Comparison of ENCODE assay signal across 35 cellular contexts in genomic region chr20:22216984-22217383, GRCh38.
"Had no signal": no experiment of that assay in that cellular context is flagged by ENCODE, and none has a peak within 500 bp of the region (broad histone marks: within the 10 kb centered on the region; RNA-seq: fewer than 3 reads in every experiment).

No MANE protein-coding gene starts in this region.

- H3K4me1 Mint-ChIP-seq: activated CD4-positive, alpha-beta memory T cell treated with anti-CD3 and anti-CD28 coated beads, Interleukin-2, amount 10 ng/mL, durations not matched to agents 7 days and 5 days; activated CD4-positive, alpha-beta T cell treated with anti-CD3 and anti-CD28 coated beads for 36 hours; activated CD4-positive, alpha-beta T cell treated with anti-CD3 and anti-CD28 coated beads, Interleukin-2, amount 10 ng/mL, durations not matched to agents 7 days and 5 days; activated CD8-positive, alpha-beta memory T cell treated with anti-CD3 and anti-CD28 coated beads, Interleukin-2, amount 10 ng/mL, durations not matched to agents 7 days and 5 days; activated naive CD8-positive, alpha-beta T cell treated with anti-CD3 and anti-CD28 coated beads for 36 hours had no signal

- H3K36me3 Mint-ChIP-seq: activated CD8-positive, alpha-beta memory T cell treated with anti-CD3 and anti-CD28 coated beads, Interleukin-2, amount 10 ng/mL, durations not matched to agents 7 days and 5 days; activated naive CD4-positive, alpha-beta T cell treated with anti-CD3 and anti-CD28 coated beads, Interleukin-2, amount 50 U/mL, for 72 hours; activated naive CD8-positive, alpha-beta T cell treated with anti-CD3 and anti-CD28 coated beads for 36 hours had no signal

- H3K27ac ChIP-seq: adrenal gland, body of pancreas, brain microvascular endothelial cell, breast epithelium, VCaP had no signal

- DNase-seq: activated CD4-positive, alpha-beta memory T cell treated with anti-CD3 and anti-CD28 coated beads, Interleukin-2, amount 10 ng/mL, durations not matched to agents 7 days and 5 days; activated CD4-positive, alpha-beta T cell treated with anti-CD3 and anti-CD28 coated beads for 1 hour; activated CD4-positive, alpha-beta T cell treated with anti-CD3 and anti-CD28 coated beads for 36 hours; activated CD4-positive, alpha-beta T cell treated with anti-CD3 and anti-CD28 coated beads for 48 hours; activated CD4-positive, alpha-beta T cell treated with anti-CD3 and anti-CD28 coated beads, Interleukin-2, amount 10 ng/mL, durations not matched to agents 7 days and 5 days; activated CD4-positive, alpha-beta T cell treated with anti-CD3 and anti-CD28 coated beads, Interleukin-2, amount 50 U/mL, for 48 hours; activated CD4-positive, CD25-positive, alpha-beta regulatory T cell; activated CD8-positive, alpha-beta memory T cell treated with anti-CD3 and anti-CD28 coated beads for 24 hours; activated CD8-positive, alpha-beta memory T cell treated with anti-CD3 and anti-CD28 coated beads, Interleukin-2, amount 10 ng/mL, durations not matched to agents 7 days and 5 days; activated CD8-positive, alpha-beta memory T cell treated with anti-CD3 and anti-CD28 coated beads, Interleukin-2, amount 50 U/mL, for 48 hours; activated CD8-positive, alpha-beta T cell treated with anti-CD3 and anti-CD28 coated beads, Interleukin-2, amount 10 ng/mL, durations not matched to agents 7 days and 5 days; activated effector memory CD4-positive, alpha-beta T cell treated with anti-CD3 and anti-CD28 coated beads, Interleukin-2, amount 50 U/mL, for 16 hours; activated gamma-delta T cell treated with Interleukin-2 at 50 U/mL for 16 hours; activated naive CD4-positive, alpha-beta T cell; activated naive CD4-positive, alpha-beta T cell treated with anti-CD3 and anti-CD28 coated beads for 36 hours; activated naive CD4-positive, alpha-beta T cell treated with anti-CD3 and anti-CD28 coated beads, Interleukin-2, amount 50 U/mL, for 16 hours; activated naive CD8-positive, alpha-beta T cell treated with anti-CD3 and anti-CD28 coated beads for 36 hours; activated T-cell treated with anti-CD3 and anti-CD28 coated beads, Interleukin-2, amount 50 U/mL, for 24 hours; activated T-cell treated with anti-CD3 and anti-CD28 coated beads, Interleukin-2, amount 50 U/mL, for 48 hours; adrenal gland; amniotic stem cell; aorta; body of pancreas; brain microvascular endothelial cell; central memory CD4-positive, alpha-beta T cell; T-helper 1 cell; T-helper 2 cell; T-helper 9 cell had no signal

- H3K27me3 Mint-ChIP-seq: activated CD4-positive, alpha-beta memory T cell treated with anti-CD3 and anti-CD28 coated beads, Interleukin-2, amount 10 ng/mL, durations not matched to agents 7 days and 5 days; activated CD4-positive, alpha-beta T cell treated with anti-CD3 and anti-CD28 coated beads for 36 hours; activated CD4-positive, alpha-beta T cell treated with anti-CD3 and anti-CD28 coated beads, Interleukin-2, amount 10 ng/mL, durations not matched to agents 7 days and 5 days; activated CD8-positive, alpha-beta memory T cell treated with anti-CD3 and anti-CD28 coated beads, Interleukin-2, amount 10 ng/mL, durations not matched to agents 7 days and 5 days; activated T-cell treated with anti-CD3 and anti-CD28 coated beads, Interleukin-2, amount 50 U/mL, for 24 hours had no signal

- H3K9me3 Mint-ChIP-seq: activated CD4-positive, alpha-beta T cell treated with anti-CD3 and anti-CD28 coated beads, Interleukin-2, amount 10 ng/mL, durations not matched to agents 7 days and 5 days; activated naive CD4-positive, alpha-beta T cell treated with anti-CD3 and anti-CD28 coated beads for 36 hours; activated naive CD8-positive, alpha-beta T cell treated with anti-CD3 and anti-CD28 coated beads for 36 hours; T-helper 1 cell treated with Interleukin-12 subunit alpha and Interleukin-12 subunit beta and Interleukin-4 antibody, amounts not matched to agents 30 μg/mL and 1 μg/mL, for 36 hours; T-helper 2 cell treated with Interferon-gamma antibody and Interleukin-4, amounts not matched to agents 5 μg/mL and 100 μg/mL, for 36 hours had no signal

- H3K4me1 ChIP-seq: adrenal gland, body of pancreas, breast epithelium had no signal

- H3K27me3 ChIP-seq: body of pancreas, brain microvascular endothelial cell had no signal

- H3K4me3 Mint-ChIP-seq: activated CD4-positive, alpha-beta memory T cell treated with anti-CD3 and anti-CD28 coated beads, Interleukin-2, amount 10 ng/mL, durations not matched to agents 7 days and 5 days; activated CD4-positive, alpha-beta T cell treated with anti-CD3 and anti-CD28 coated beads for 36 hours; activated CD4-positive, alpha-beta T cell treated with anti-CD3 and anti-CD28 coated beads, Interleukin-2, amount 10 ng/mL, durations not matched to agents 7 days and 5 days; activated CD8-positive, alpha-beta memory T cell treated with anti-CD3 and anti-CD28 coated beads, Interleukin-2, amount 10 ng/mL, durations not matched to agents 7 days and 5 days; activated CD8-positive, alpha-beta T cell treated with anti-CD3 and anti-CD28 coated beads, Interleukin-2, amount 10 ng/mL, durations not matched to agents 7 days and 5 days; activated naive CD4-positive, alpha-beta T cell treated with anti-CD3 and anti-CD28 coated beads for 36 hours; activated naive CD8-positive, alpha-beta T cell treated with anti-CD3 and anti-CD28 coated beads for 36 hours; activated T-cell treated with anti-CD3 and anti-CD28 coated beads, Interleukin-2, amount 50 U/mL, for 24 hours; T-helper 1 cell treated with Interleukin-12 subunit alpha and Interleukin-12 subunit beta and Interleukin-4 antibody, amounts not matched to agents 30 μg/mL and 1 μg/mL, for 36 hours; T-helper 2 cell treated with Interferon-gamma antibody and Interleukin-4, amounts not matched to agents 5 μg/mL and 100 μg/mL, for 36 hours had no signal

- H3K4me3 ChIP-seq: adrenal gland, body of pancreas, breast epithelium had no signal

- H3K27ac Mint-ChIP-seq: activated CD4-positive, alpha-beta memory T cell treated with anti-CD3 and anti-CD28 coated beads, Interleukin-2, amount 10 ng/mL, durations not matched to agents 7 days and 5 days; activated CD4-positive, alpha-beta T cell treated with anti-CD3 and anti-CD28 coated beads for 36 hours; activated CD4-positive, alpha-beta T cell treated with anti-CD3 and anti-CD28 coated beads, Interleukin-2, amount 10 ng/mL, durations not matched to agents 7 days and 5 days; activated CD8-positive, alpha-beta memory T cell treated with anti-CD3 and anti-CD28 coated beads, Interleukin-2, amount 10 ng/mL, durations not matched to agents 7 days and 5 days; activated CD8-positive, alpha-beta T cell treated with anti-CD3 and anti-CD28 coated beads, Interleukin-2, amount 10 ng/mL, durations not matched to agents 7 days and 5 days; activated naive CD4-positive, alpha-beta T cell treated with anti-CD3 and anti-CD28 coated beads for 36 hours; activated naive CD4-positive, alpha-beta T cell treated with anti-CD3 and anti-CD28 coated beads, Interleukin-2, amount 50 U/mL, for 72 hours; activated naive CD8-positive, alpha-beta T cell treated with anti-CD3 and anti-CD28 coated beads for 36 hours; activated T-cell treated with anti-CD3 and anti-CD28 coated beads, Interleukin-2, amount 50 U/mL, for 24 hours; activated T-helper 2 cell treated with anti-CD3 and anti-CD28 coated beads, Interferon-gamma antibody, Interleukin-2, Interleukin-4, amounts not matched to agents 10 μg/mL and 5 μg/mL and 100 μg/mL, durations not matched to agents 14 hours and 24 hours and 36 hours; T-helper 1 cell treated with Interleukin-12 subunit alpha and Interleukin-12 subunit beta and Interleukin-4 antibody, amounts not matched to agents 30 μg/mL and 1 μg/mL, for 36 hours; T-helper 2 cell treated with Interferon-gamma antibody and Interleukin-4, amounts not matched to agents 5 μg/mL and 100 μg/mL, for 36 hours had no signal

- ATAC-seq: activated CD4-positive, alpha-beta T cell treated with anti-CD3 and anti-CD28 coated beads for 36 hours; activated CD4-positive, CD25-positive, alpha-beta regulatory T cell treated with anti-CD3 and anti-CD28 coated beads, Interleukin-2, amount 50 U/mL, for 24 hours; activated CD8-positive, alpha-beta memory T cell treated with anti-CD3 and anti-CD28 coated beads, Interleukin-2, amount 10 ng/mL, durations not matched to agents 7 days and 5 days; activated CD8-positive, alpha-beta T cell treated with anti-CD3 and anti-CD28 coated beads, Interleukin-2, amount 10 ng/mL, durations not matched to agents 7 days and 5 days; activated naive CD4-positive, alpha-beta T cell treated with anti-CD3 and anti-CD28 coated beads, Interleukin-2, amount 50 U/mL, for 72 hours; body of pancreas had no signal

- H3K36me3 ChIP-seq: adrenal gland, brain microvascular endothelial cell, breast epithelium had no signal
